21 cellular contexts compared by ENCODE assay signal in the genomic region with DNA sequence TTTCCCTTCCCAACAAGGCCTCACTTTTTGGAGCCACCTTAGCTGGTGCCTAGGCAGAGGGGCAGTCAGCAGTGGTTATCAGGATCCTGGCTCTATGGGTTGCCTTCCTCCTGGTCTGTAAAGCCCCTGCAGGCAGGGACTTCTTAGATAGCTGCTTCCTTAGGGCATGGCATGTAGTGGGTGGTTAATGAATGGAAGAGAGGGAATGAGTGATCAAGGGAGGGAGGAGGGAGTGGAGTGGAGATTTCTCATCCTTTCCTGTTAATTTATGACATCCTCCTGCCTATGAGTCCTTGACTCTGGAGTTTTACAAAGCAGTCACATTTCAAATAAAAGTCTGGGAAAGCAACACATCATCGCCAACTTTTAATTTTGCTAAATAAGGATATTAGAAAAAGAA. TPM values are rescaled to one million over a fixed set of nuclear protein-coding genes. Genes with fewer than 3 reads are reported as not detected.
DNase-seq lines count a peak whose midpoint lies in the region; ATAC-seq, FAIRE-seq and TF ChIP-seq lines count a peak whose summit lies in the region.
"Had no signal": no experiment of that assay in that cellular context is flagged by ENCODE, and none has a peak within 500 bp of the region (broad histone marks: within the 10 kb centered on the region; RNA-seq: fewer than 3 reads in every experiment).

No MANE protein-coding gene starts in this region.

- FAIRE-seq in GM12892 (lab: Jason Lieb, UNC) = no peak
- FAIRE-seq: GM12891, GM18507 had no signal

- DNase-seq in COLO829 (ENCODE audit: low spot score) (peak; percentile 57), RPMI7951 (ENCODE audit: low read depth) (peak; percentile 39), foreskin melanocyte (peak; percentile 40), sciatic nerve (ENCODE audit: low spot score) (no peak), NCI-H1930 (lab: John Stamatoyannopoulos, UW) (no peak), GM12892 (ENCODE audit: insufficient read length) (no peak)
- DNase-seq: BE2C; Calu3; CD4-positive, CD25-positive, alpha-beta regulatory T cell; DMS53; EL; KBM-7; NCI-H1417; NCI-H187; NCI-H226; NCI-H526; PC-9 had no signal

- TF ChIP-seq POLR2A in GM12892 (IDR thresholded peaks at IDR 0.05; ENCODE audit: low read depth, low read length) = no peak

- intact Hi-C loops in sciatic nerve (cut with DNase I) = no loop called here

- peak; percentile 31 for ATAC-seq in sciatic nerve
- no peak for ATAC-seq in GM18868 (IDR thresholded peaks at IDR 0.05; ENCODE audit: unreplicated experiment)

RNA-seq across cellular contexts. Expression of gene SNX20, which starts 40.7 kb away (rescaled TPM):
- total RNA-seq in RPMI7951 (2014; rRNA removed; shearing (Covaris generic)) = not detected in 2 replicates
- total RNA-seq in sciatic nerve = 2.6 TPM
- 14.8 TPM for polyA plus RNA-seq in GM12892 (2012; ENCODE audit: missing spikeins)
- total RNA-seq: Calu3, H4, PC-9 had no signal

RNA-seq across cellular contexts. Expression of gene NOD2, which starts 53.0 kb away (rescaled TPM):
- total RNA-seq in RPMI7951 (2014; rRNA removed; shearing (Covaris generic)) = 2.8 and 3.1 TPM in 2 replicates
- total RNA-seq in sciatic nerve = 4.3 TPM
- 7.8 TPM for polyA plus RNA-seq in GM12892 (2012; ENCODE audit: missing spikeins)
- total RNA-seq: H4 had no signal

Comparison
In these comparisons a context has a peak if more than half of its experiments do, and no peak if none do; other contexts are left out.
1. DNase-seq: peak in COLO829 (single experiment), RPMI7951 (single experiment) and foreskin melanocyte (single experiment); none in sciatic nerve (single experiment), NCI-H1930 (0 of 2) and GM12892 (single experiment).